ENCODE assay signal across 27 cellular contexts in genomic region chrY:12403891-12404290, GRCh38.
"Had no signal": no experiment of that assay in that cellular context is flagged by ENCODE, and none has a peak within 500 bp of the region (broad histone marks: within the 10 kb centered on the region; RNA-seq: fewer than 3 reads in every experiment).

No MANE protein-coding gene starts in this region.

- ATAC-seq: naive thymus-derived CD8-positive, alpha-beta T cell; natural killer cell treated with Interleukin-12 subunit alpha and Interleukin-12 subunit beta and Interleukin-15 and Interleukin-18, amount 100 ng/mL, for 72 hours; pancreas; right cardiac atrium; right lobe of liver; stimulated activated memory B cell treated with anti-CD40 and anti-IgM and Interleukin-4, amounts not matched to agents 10 μg/mL and 1 μg/mL and 100 μg/mL, for 72 hours; stimulated activated naive CD8-positive, alpha-beta T cell treated with anti-CD3 and anti-CD28 coated beads, Interleukin-15, amount 100 ng/mL, for 72 hours; stimulated activated naive CD8-positive, alpha-beta T cell treated with anti-CD3 and anti-CD28 coated beads, Interleukin-15, Interleukin-2, amounts not matched to agents 100 U/mL and 50 U/mL, for 24 hours; upper lobe of right lung had no signal

- H3K9me3 ChIP-seq: neutrophil, pancreas, prostate gland, right lobe of liver, sigmoid colon, suprapubic skin, testis, tibial artery, transverse colon, upper lobe of right lung, uterus had no signal

- DNase-seq: naive thymus-derived CD8-positive, alpha-beta T cell; nephron progenitor cell; nucleus accumbens; pancreas; right cardiac atrium; right lobe of liver; sigmoid colon; small intestine; stimulated activated CD4-positive, alpha-beta T cell treated with anti-CD3 and anti-CD28 coated beads, Interleukin-15, amount 100 ng/mL, for 24 hours; stimulated activated CD4-positive, alpha-beta T cell treated with anti-CD3 and anti-CD28 coated beads, Interleukin-2, amount 100 ng/mL, for 24 hours; stimulated activated CD4-positive, alpha-beta T cell treated with anti-CD3 and anti-CD28 coated beads, Interleukin-2, amount 100 ng/mL, for 48 hours; stimulated activated CD4-positive, alpha-beta T cell treated with anti-CD3 and anti-CD28 coated beads, Interleukin-4, amount 100 ng/mL, for 4 hours; stimulated activated CD8-positive, alpha-beta memory T cell treated with anti-CD3 and anti-CD28 coated beads, Interleukin-4, amount 100 ng/mL, for 48 hours; stimulated activated naive CD4-positive, alpha-beta T cell; stimulated activated naive CD8-positive, alpha-beta T cell treated with anti-CD3 and anti-CD28 coated beads, Interleukin-15, amount 100 ng/mL, for 72 hours; stimulated activated naive CD8-positive, alpha-beta T cell treated with anti-CD3 and anti-CD28 coated beads, Interleukin-15, Interleukin-2, amounts not matched to agents 100 U/mL and 50 U/mL, for 24 hours; substantia nigra; testis; tibial artery; transverse colon; upper lobe of right lung; uterus had no signal

- H3K36me3 ChIP-seq: neutrophil, pancreas, prostate gland, right lobe of liver, sigmoid colon, suprapubic skin, tibial artery, transverse colon, upper lobe of right lung, uterus had no signal

- H3K4me1 ChIP-seq: pancreas, prostate gland, right lobe of liver, sigmoid colon, suprapubic skin, testis, tibial artery, transverse colon, upper lobe of right lung, uterus had no signal

- H3K27ac ChIP-seq: neutrophil, pancreas, prostate gland, right lobe of liver, sigmoid colon, suprapubic skin, testis, tibial artery, transverse colon, upper lobe of right lung, uterus had no signal

- H3K27me3 ChIP-seq: neutrophil, pancreas, right lobe of liver, sigmoid colon, suprapubic skin, testis, tibial artery, transverse colon, upper lobe of right lung, uterus had no signal

- H3K4me3 ChIP-seq: pancreas, prostate gland, right lobe of liver, sigmoid colon, suprapubic skin, testis, tibial artery, transverse colon, upper lobe of right lung, uterus had no signal
